In the genomic region with DNA sequence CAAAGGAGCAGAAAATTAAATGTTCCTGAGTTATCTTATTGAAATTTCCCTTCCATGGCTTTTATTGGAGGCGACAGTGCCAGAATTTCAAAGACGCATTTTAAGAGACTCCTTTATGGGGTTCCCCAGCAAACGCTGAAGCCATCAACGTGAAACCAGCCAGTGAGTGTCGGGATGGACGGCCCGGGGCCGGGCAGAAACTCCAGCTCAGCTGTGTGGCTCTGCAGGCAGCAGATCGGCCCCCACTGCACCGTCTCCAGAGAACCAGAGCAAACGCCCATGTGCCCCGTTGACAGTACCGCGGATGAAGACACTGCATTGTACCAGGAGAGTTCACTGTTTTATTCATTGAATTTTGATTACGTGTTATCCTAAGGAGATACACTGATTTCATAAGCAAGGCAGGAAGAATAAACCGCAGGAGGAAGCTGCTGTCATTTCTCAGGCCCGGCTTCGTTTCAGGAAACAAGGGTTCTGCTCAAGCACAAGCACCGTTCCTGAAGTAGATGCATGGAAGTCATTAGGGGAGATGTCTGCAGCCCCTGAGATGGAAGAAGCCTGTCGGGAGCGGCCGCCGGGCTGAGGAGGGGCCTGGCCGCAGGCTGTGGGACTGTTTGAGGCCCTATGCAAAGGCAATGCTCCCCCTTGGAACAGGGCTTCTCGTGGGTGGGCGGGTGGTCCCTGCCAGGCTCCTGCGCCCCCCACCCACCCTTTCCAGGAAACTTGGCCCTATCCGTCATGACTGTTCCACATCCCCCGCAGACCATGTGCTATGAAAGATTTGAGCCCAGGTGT, we compare ENCODE assay signal across 24 cellular contexts.
"Had no signal": no experiment of that assay in that cellular context is flagged by ENCODE, and none has a peak within 500 bp of the region (broad histone marks: within the 10 kb centered on the region; RNA-seq: fewer than 3 reads in every experiment).

No MANE protein-coding gene starts in this region.

- H3K4me3 Mint-ChIP-seq: activated naive CD8-positive, alpha-beta T cell; central memory CD8-positive, alpha-beta T cell; endodermal cell; naive B cell; stimulated activated naive CD8-positive, alpha-beta T cell treated with anti-CD3 and anti-CD28 coated beads, Interleukin-15, Interleukin-2, amounts not matched to agents 100 ng/mL and 50 ng/mL, for 24 hours; T-helper 2 cell treated with Interferon-gamma antibody and Interleukin-4, amounts not matched to agents 5 μg/mL and 100 μg/mL, for 36 hours had no signal

- H3K27me3 Mint-ChIP-seq: activated naive CD8-positive, alpha-beta T cell; stimulated activated naive CD8-positive, alpha-beta T cell treated with anti-CD3 and anti-CD28 coated beads, Interleukin-15, Interleukin-2, amounts not matched to agents 100 ng/mL and 50 ng/mL, for 24 hours had no signal

- H3K36me3 ChIP-seq: breast epithelium, esophagus squamous epithelium, gastroesophageal sphincter, heart left ventricle, lower lobe of right lung, right lobe of liver, thyroid gland had no signal

- H3K4me1 Mint-ChIP-seq: central memory CD8-positive, alpha-beta T cell; endodermal cell; naive B cell had no signal

- ATAC-seq: gastroesophageal sphincter, heart left ventricle, left colon, lower lobe of right lung, right lobe of liver had no signal

- H3K4me1 ChIP-seq: breast epithelium, esophagus squamous epithelium, gastroesophageal sphincter, heart left ventricle, lower lobe of right lung, right lobe of liver, thyroid gland had no signal

- DNase-seq: activated CD4-positive, alpha-beta T cell treated with anti-CD3 and anti-CD28 coated beads for 1 hour; activated CD4-positive, alpha-beta T cell treated with anti-CD3 and anti-CD28 coated beads, Interleukin-2, amount 50 U/mL, for 1 hour; activated naive CD4-positive, alpha-beta T cell; activated T-cell treated with anti-CD3 and anti-CD28 coated beads, Interleukin-2, amount 50 U/mL, for 1 hour; cortex of kidney; endodermal cell; esophagus squamous epithelium; heart left ventricle; islet precursor cell; left colon; lower lobe of right lung; naive B cell; nucleus accumbens; right lobe of liver; stimulated activated CD4-positive, alpha-beta T cell treated with anti-CD3 and anti-CD28 coated beads, Interleukin-1b, Interleukin-23, amount 100 ng/mL, for 48 hours; substantia nigra; thyroid gland had no signal

- H3K4me3 ChIP-seq: breast epithelium, esophagus squamous epithelium, gastroesophageal sphincter, heart left ventricle, lower lobe of right lung, right lobe of liver, skin epidermis, thyroid gland had no signal

- H3K36me3 Mint-ChIP-seq: activated naive CD8-positive, alpha-beta T cell; naive B cell had no signal

- H3K27ac Mint-ChIP-seq: activated naive CD8-positive, alpha-beta T cell; endodermal cell; naive B cell; stimulated activated naive CD8-positive, alpha-beta T cell treated with anti-CD3 and anti-CD28 coated beads, Interleukin-15, Interleukin-2, amounts not matched to agents 100 ng/mL and 50 ng/mL, for 24 hours; T-helper 2 cell treated with Interferon-gamma antibody and Interleukin-4, amounts not matched to agents 5 μg/mL and 100 μg/mL, for 36 hours had no signal

- H3K27me3 ChIP-seq: right lobe of liver, thyroid gland had no signal

- H3K27ac ChIP-seq: breast epithelium, esophagus squamous epithelium, gastroesophageal sphincter, heart left ventricle, lower lobe of right lung, right lobe of liver, skin epidermis, thyroid gland had no signal

- H3K9me3 ChIP-seq: breast epithelium, esophagus squamous epithelium, gastroesophageal sphincter, heart left ventricle, lower lobe of right lung, right lobe of liver, thyroid gland had no signal

- H3K9me3 Mint-ChIP-seq: central memory CD8-positive, alpha-beta T cell; naive B cell; stimulated activated naive CD8-positive, alpha-beta T cell treated with anti-CD3 and anti-CD28 coated beads, Interleukin-15, Interleukin-2, amounts not matched to agents 100 ng/mL and 50 ng/mL, for 24 hours; T-helper 2 cell treated with Interferon-gamma antibody and Interleukin-4, amounts not matched to agents 5 μg/mL and 100 μg/mL, for 36 hours had no signal
